ENCODE assay signal across 9 cellular contexts in the genomic region with DNA sequence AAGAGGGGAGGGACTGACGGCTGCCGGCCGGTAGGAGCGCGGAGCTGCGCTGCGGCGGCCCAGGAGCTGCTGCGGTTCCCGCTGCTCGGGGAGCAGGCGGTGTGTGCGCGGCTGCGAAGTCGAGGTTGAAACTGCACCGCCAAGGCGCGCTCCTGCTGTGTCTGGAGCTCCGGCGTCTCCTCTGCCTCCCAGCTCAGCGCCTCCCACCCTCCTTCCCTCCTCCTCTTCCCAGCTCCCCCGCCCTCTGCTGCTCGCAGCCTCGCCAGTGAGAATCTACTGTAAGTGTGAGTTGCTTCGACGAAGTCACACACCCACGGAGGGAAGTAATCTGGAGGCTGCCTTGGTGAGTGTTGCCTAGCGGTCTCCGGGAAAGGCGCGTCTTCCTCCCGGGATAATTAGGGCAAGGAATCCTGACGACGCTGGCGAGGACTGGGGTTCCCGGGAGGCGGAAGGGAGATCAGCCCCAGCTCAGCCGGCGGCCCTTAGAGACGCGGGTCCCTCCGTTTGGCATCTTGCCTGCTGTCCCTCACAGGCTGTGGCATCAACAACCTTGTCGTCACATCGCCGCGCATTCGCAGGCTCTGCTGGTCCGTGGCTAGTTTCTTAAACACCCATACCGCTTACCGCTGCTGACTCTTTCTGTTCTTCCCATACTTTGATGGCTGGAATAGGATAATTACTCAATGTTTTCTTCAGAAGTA. TPM values are rescaled to one million over a fixed set of nuclear protein-coding genes. Genes with fewer than 3 reads are reported as not detected.
DNase-seq lines count a peak whose midpoint lies in the region; ATAC-seq and TF ChIP-seq lines count a peak whose summit lies in the region.
"Had no signal": no experiment of that assay in that cellular context is flagged by ENCODE, and none has a peak within 500 bp of the region (broad histone marks: within the 10 kb centered on the region; RNA-seq: fewer than 3 reads in every experiment).

TSS of gene EPHA5 (minus strand) at position 159 of the 701 bp plus-strand sequence. CDS start 747 bp downstream, outside the sequence.

- ATAC-seq in HG03139 (IDR thresholded peaks at IDR 0.05; ENCODE audit: unreplicated experiment): peak; percentile 48
- peak; percentile 93 for ATAC-seq in Panc1
- ATAC-seq in GM19395 (IDR thresholded peaks at IDR 0.05; ENCODE audit: unreplicated experiment): no peak

- POLR2A ChIA-PET in Panc1 (lab: Charles Lee): no interaction called here

- peak; percentile 84 for DNase-seq in COR-L47 (lab: John Stamatoyannopoulos, UW)
- no peak for DNase-seq in Panc1 (ENCODE audit: low read depth, low spot score)
- peak; percentile 88 for DNase-seq in dedifferentiated amniotic fluid mesenchymal stem cell (ENCODE audit: extremely low spot score)
- peak; percentile 94 for DNase-seq in left kidney (ENCODE audit: low read depth, low spot score)
- DNase-seq in substantia nigra (lab: John Stamatoyannopoulos, UW): peak in 41 of 49 donors; percentile 1 to 67 (median 33)
- no peak for DNase-seq in KG1 (lab: John Stamatoyannopoulos, UW)

- no peak for TF ChIP-seq CTCF in Panc1 (IDR thresholded peaks at IDR 0.05)

- H3K9me3 ChIP-seq in Panc1 (ENCODE audit: control insufficient read depth, insufficient read depth, low read depth, low read length): no peaks in the 10 kb centered on the region

- intact Hi-C loops in Panc1 (cut with micrococcal nuclease; ENCODE audit: unreplicated experiment): no loop called here

- no peaks in the 10 kb centered on the region for H3K27me3 ChIP-seq in Panc1 (ENCODE audit: control insufficient read depth, insufficient read depth, low read length)

- peak within 1 kb of the TSS; percentile 47 to 53 for H3K4me3 ChIP-seq in Panc1 (ENCODE audit: low read depth in 2 of 2, low read length in 2 of 2)

- in situ Hi-C loops in Panc1 (cut with HindIII; ENCODE audit: low pct_unique_long_range_greater_than_20kb, low sequenced_read_pairs): no loop called here

- H3K36me3 ChIP-seq in Panc1 (ENCODE audit: control insufficient read depth, insufficient read depth, low read length): no peaks in the 10 kb centered on the region
- H3K36me3 ChIP-seq: neutrophil had no signal

- CTCF ChIA-PET in Panc1 (lab: Charles Lee): no interaction called here

- H3K4me1 ChIP-seq in Panc1 (ENCODE audit: control insufficient read depth, insufficient read depth, low read length): no peaks in the 10 kb centered on the region; the same call in 1 of the 2 replicates

- H3K27ac ChIP-seq in Panc1 (ENCODE audit: low read length): peak within 1 kb of the TSS; percentile 59
- no peak within 1 kb of the TSS for H3K27ac ChIP-seq in substantia nigra (ENCODE audit: low read depth, low read length, poor library complexity, severe bottlenecking)
- H3K27ac ChIP-seq: neutrophil had no signal

- no TSS peak for BruUV-seq in Panc1 (replicated peaks; lab: Mats Ljungman, UMichigan)

RNA-seq across cellular contexts. Expression of gene EPHA5, which starts in this region (rescaled TPM):
- 1.9 TPM for total RNA-seq in Panc1 (2021; ENCODE audit: unreplicated experiment)
- polyA plus RNA-seq in Panc1 (2012; ENCODE audit: insufficient read length): 0.67 TPM

Comparison
In these comparisons a context has a peak if more than half of its experiments do, and no peak if none do; other contexts are left out.
1. DNase-seq: peak in COR-L47 (single experiment), dedifferentiated amniotic fluid mesenchymal stem cell (single experiment), left kidney (single experiment) and substantia nigra (41 of 49); none in Panc1 (single experiment) and KG1 (single experiment).